Comparison of ENCODE assay signal across 9 cellular contexts in genomic region chr1:36322085-36322785, GRCh38. TPM values are rescaled to one million over a fixed set of nuclear protein-coding genes. Genes with fewer than 3 reads are reported as not detected.
DNase-seq lines count a peak whose midpoint lies in the region; FAIRE-seq and TF ChIP-seq lines count a peak whose summit lies in the region.
"Had no signal": no experiment of that assay in that cellular context is flagged by ENCODE, and none has a peak within 500 bp of the region (broad histone marks: within the 10 kb centered on the region; RNA-seq: fewer than 3 reads in every experiment).

No MANE protein-coding gene starts in this region.

- H3K9ac ChIP-seq in iPS-15b (ENCODE audit: low read depth, low read length): no peak overlapping the region

- H3K27ac Mint-ChIP-seq in activated T-helper 2 cell treated with anti-CD3 and anti-CD28 coated beads, Interferon-gamma antibody, Interleukin-2, Interleukin-4, amounts not matched to agents 10 μg/mL and 5 μg/mL and 100 μg/mL, durations not matched to agents 14 hours and 24 hours and 36 hours: no peak overlapping the region

- H3K27me3 Mint-ChIP-seq in activated T-helper 2 cell treated with anti-CD3 and anti-CD28 coated beads, Interferon-gamma antibody, Interleukin-2, Interleukin-4, amounts not matched to agents 10 μg/mL and 5 μg/mL and 100 μg/mL, durations not matched to agents 14 hours and 24 hours and 36 hours (ENCODE audit: low read depth): no peaks in the 10 kb centered on the region

- H3K9me3 ChIP-seq in iPS-15b (ENCODE audit: control insufficient read depth, insufficient read depth, low read length): no peaks in the 10 kb centered on the region

- intact Hi-C loops in activated T-helper 2 cell treated with anti-CD3 and anti-CD28 coated beads, Interferon-gamma antibody, Interleukin-2, Interleukin-4, amounts not matched to agents 10 μg/mL and 5 μg/mL and 100 μg/mL, durations not matched to agents 14 hours and 24 hours and 36 hours (cut with micrococcal nuclease): loop anchor here (5.0 kb wide), 1 partner anchor 45 kb away; no protein-coding TSS in a partner anchor

- TF ChIP-seq CTCF in GM12875 (IDR thresholded peaks at IDR 0.05; ENCODE audit: borderline replicate concordance, insufficient read depth, low read depth, low read length): no peak

- H3K9me3 Mint-ChIP-seq in activated T-helper 2 cell treated with anti-CD3 and anti-CD28 coated beads, Interferon-gamma antibody, Interleukin-2, Interleukin-4, amounts not matched to agents 10 μg/mL and 5 μg/mL and 100 μg/mL, durations not matched to agents 14 hours and 24 hours and 36 hours: no peaks in the 10 kb centered on the region

- H3K36me3 Mint-ChIP-seq in activated T-helper 2 cell treated with anti-CD3 and anti-CD28 coated beads, Interferon-gamma antibody, Interleukin-2, Interleukin-4, amounts not matched to agents 10 μg/mL and 5 μg/mL and 100 μg/mL, durations not matched to agents 14 hours and 24 hours and 36 hours (ENCODE audit: low read depth): peaks cover 4% of the 10 kb centered on the region

- peak overlapping the region; percentile 74 for H3K4me3 Mint-ChIP-seq in activated T-helper 2 cell treated with anti-CD3 and anti-CD28 coated beads, Interferon-gamma antibody, Interleukin-2, Interleukin-4, amounts not matched to agents 10 μg/mL and 5 μg/mL and 100 μg/mL, durations not matched to agents 14 hours and 24 hours and 36 hours (ENCODE audit: low read depth)

- H3K27me3 ChIP-seq in iPS-15b (ENCODE audit: control insufficient read depth, insufficient read depth, low read length): peaks cover 49% of the 10 kb centered on the region

- FAIRE-seq in urothelium cell line (lab: Jason Lieb, UNC): no peak

- H3K36me3 ChIP-seq in iPS-15b (ENCODE audit: control insufficient read depth, insufficient read depth, low read length): no peaks in the 10 kb centered on the region

- peak overlapping the region; percentile 64 for H3K4me3 ChIP-seq in GM12875 (ENCODE audit: low read depth, low read length)
- peak overlapping the region; percentile 47 for H3K4me3 ChIP-seq in iPS-15b (ENCODE audit: low read depth, low read length)
- H3K4me3 ChIP-seq in skin epidermis: peak overlapping the region; percentile 60 to 78 (median 64)

- DNase-seq in activated T-helper 2 cell treated with anti-CD3 and anti-CD28 coated beads, Interferon-gamma antibody, Interleukin-2, Interleukin-4, amounts not matched to agents 10 μg/mL and 5 μg/mL and 100 μg/mL, durations not matched to agents 14 hours and 24 hours and 36 hours (ENCODE audit: low spot score): no peak
- DNase-seq in SW480 (ENCODE audit: low spot score) (no peak), DMS114 treated with DMSO at 0.1 percent for 48 hours (lab: John Stamatoyannopoulos, UW; ENCODE audit: unreplicated experiment) (no peak), iPS-NIHi7 (ENCODE audit: extremely low spot score) (no peak), urothelium cell line (ENCODE audit: low spot score) (no peak)
- DNase-seq: NCI-H1694 treated with DMSO at 0.1 percent for 48 hours had no signal

- H3K4me1 ChIP-seq in iPS-15b (ENCODE audit: control insufficient read depth, insufficient read depth, low read length): no peaks in the 10 kb centered on the region

- peaks cover 19% of the 10 kb centered on the region for H3K4me1 Mint-ChIP-seq in activated T-helper 2 cell treated with anti-CD3 and anti-CD28 coated beads, Interferon-gamma antibody, Interleukin-2, Interleukin-4, amounts not matched to agents 10 μg/mL and 5 μg/mL and 100 μg/mL, durations not matched to agents 14 hours and 24 hours and 36 hours (ENCODE audit: low read depth)

- H3K27ac ChIP-seq in skin epidermis: peak overlapping the region in 19 of 21 experiments; percentile 26 to 93 (median 86)

RNA-seq across cellular contexts. Expression of gene EVA1B, which starts 1.2 kb away (rescaled TPM):
- total RNA-seq in activated T-helper 2 cell treated with anti-CD3 and anti-CD28 coated beads, Interferon-gamma antibody, Interleukin-2, Interleukin-4, amounts not matched to agents 10 μg/mL and 5 μg/mL and 100 μg/mL, durations not matched to agents 14 hours and 24 hours and 36 hours: 10.7 and 11.0 TPM in 2 replicates

RNA-seq across cellular contexts. Expression of gene SH3D21, which starts 16.1 kb away (rescaled TPM):
- total RNA-seq in activated T-helper 2 cell treated with anti-CD3 and anti-CD28 coated beads, Interferon-gamma antibody, Interleukin-2, Interleukin-4, amounts not matched to agents 10 μg/mL and 5 μg/mL and 100 μg/mL, durations not matched to agents 14 hours and 24 hours and 36 hours: 19.0 and 20.4 TPM in 2 replicates
